9 cellular contexts compared by ENCODE assay signal in the genomic region with DNA sequence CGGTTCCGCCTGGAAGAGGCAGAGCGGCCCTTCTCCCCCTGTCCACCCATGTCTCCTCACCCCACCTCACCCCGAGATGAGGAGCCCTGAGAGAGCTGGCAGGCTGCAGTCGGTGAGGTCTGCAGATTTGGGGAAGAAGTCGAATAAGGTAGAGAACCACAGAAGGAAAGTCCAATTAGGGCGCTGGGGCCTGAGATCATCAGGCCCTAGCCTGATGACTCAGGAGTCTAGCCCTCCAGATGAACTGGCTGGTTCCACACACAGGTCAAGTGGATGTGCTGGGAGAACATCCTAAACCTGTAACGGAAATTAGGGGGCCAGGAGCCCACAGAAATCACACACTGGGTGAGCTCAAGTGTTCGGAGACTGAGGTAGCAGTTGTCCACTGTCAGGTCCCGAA. TPM values are rescaled to one million over a fixed set of nuclear protein-coding genes. Genes with fewer than 3 reads are reported as not detected.
DNase-seq lines count a peak whose midpoint lies in the region; ATAC-seq, FAIRE-seq and TF ChIP-seq lines count a peak whose summit lies in the region.
"Had no signal": no experiment of that assay in that cellular context is flagged by ENCODE, and none has a peak within 500 bp of the region (broad histone marks: within the 10 kb centered on the region; RNA-seq: fewer than 3 reads in every experiment).

No MANE protein-coding gene starts in this region.

- H3K4me2 ChIP-seq in A549 (peak overlapping the region; percentile 74), IMR-90 (ENCODE audit: low read depth, low read length) (peak overlapping the region; percentile 85), astrocyte (ENCODE audit: low read length) (peak overlapping the region; percentile 86), mesendoderm (ENCODE audit: low read length) (no peak overlapping the region)

- no TSS peak for BruUV-seq in IMR-90 (replicated peaks; lab: Mats Ljungman, UMichigan)

- H4K8ac ChIP-seq in IMR-90 (ENCODE audit: low read depth in 2 of 2, low read length in 2 of 2) (peak overlapping the region; percentile 94 to 95), mesendoderm (ENCODE audit: low read depth, low read length) (no peak overlapping the region)

- H3K36me3 ChIP-seq in IMR-90 (ENCODE audit: control insufficient read depth, insufficient read depth, low read length) (peaks cover 9% of the 10 kb centered on the region), astrocyte (ENCODE audit: insufficient read depth, low read length) (peaks cover 11% of the 10 kb centered on the region), mesendoderm (ENCODE audit: control insufficient read depth, insufficient read depth, low read length) (no peaks in the 10 kb centered on the region)

- no peak overlapping the region for H3K9ac ChIP-seq in IMR-90 (ENCODE audit: low read depth, low read length)
- peak overlapping the region; percentile 52 for H3K9ac ChIP-seq in astrocyte (ENCODE audit: low read length)
- H3K9ac ChIP-seq in mesendoderm (ENCODE audit: low read length) = peak overlapping the region; percentile 30

- WGBS in A549 (ENCODE audit: missing lambda C conversion rate) = 90% methylated on average over 10 of the region's 10 CpGs
- no CpG with 5 or more reads among the region's 10 CpGs for WGBS in IMR-90 (ENCODE audit: extremely low coverage in 2 of 2, insufficient read length in 1 of 2), 2 experiments
- no CpG with 5 or more reads among the region's 10 CpGs for WGBS in mesendoderm (ENCODE audit: extremely low coverage, insufficient coverage, low lambda C conversion rate)

- H2BK5ac ChIP-seq in IMR-90 (ENCODE audit: low read depth, low read length, poor library complexity, severe bottlenecking) (peak overlapping the region; percentile 92), mesendoderm (ENCODE audit: low read length) (no peak overlapping the region)

- H3K56ac ChIP-seq in IMR-90 (ENCODE audit: extremely low read depth, insufficient read depth, low read length) (no peak overlapping the region), mesendoderm (ENCODE audit: low read length) (peak overlapping the region; percentile 65)

- TF ChIP-seq EP300 in A549 (IDR thresholded peaks at IDR 0.05) = no peak

- H2BK15ac ChIP-seq in IMR-90 (ENCODE audit: low read depth, low read length) (peak overlapping the region; percentile 86; the same call in 2 of the 3 replicates), mesendoderm (replicated peaks; ENCODE audit: low read depth) (no peak overlapping the region)

- H4K5ac ChIP-seq in IMR-90 (ENCODE audit: low read depth, low read length) = peak overlapping the region; percentile 99
- H4K5ac ChIP-seq in mesendoderm (ENCODE audit: low read length) = no peak overlapping the region

- intact Hi-C loops in IMR-90 (cut with micrococcal nuclease) = no loop called here

- H3K9me3 Mint-ChIP-seq in astrocyte (ENCODE audit: unreplicated experiment) = no peaks in the 10 kb centered on the region

- H3K4ac ChIP-seq in IMR-90 (ENCODE audit: low read depth, low read length) = peak overlapping the region; percentile 98
- H3K4ac ChIP-seq in mesendoderm (ENCODE audit: low read depth, low read length) = no peak overlapping the region

- DNase-seq in A549 (ENCODE audit: low read depth in 1 of 2, low spot score in 1 of 2) (no peak), IMR-90 (no peak), astrocyte (ENCODE audit: low read depth) (no peak), mesendoderm (no peak), middle frontal gyrus (ENCODE audit: extremely low spot score, low spot score) (no peak), cortex of kidney (lab: John Stamatoyannopoulos, UW) (no peak)
- DNase-seq: effector CD4-positive, alpha-beta T cell had no signal

- peak overlapping the region; percentile 78 for H3K27ac Mint-ChIP-seq in astrocyte (ENCODE audit: unreplicated experiment)

- TF ChIP-seq RAD21 in A549 (conservative IDR thresholded peaks at IDR 0.05 in 1 of 2, IDR thresholded peaks at IDR 0.05 in 1 of 2) (no peak), IMR-90 (IDR thresholded peaks at IDR 0.05; ENCODE audit: low read length) (no peak)

- H2BK20ac ChIP-seq in IMR-90 (ENCODE audit: low read depth, low read length) = peak overlapping the region; percentile 91; the same call in 1 of the 2 replicates

- peak overlapping the region; percentile 60 for H3K4me3 Mint-ChIP-seq in astrocyte (ENCODE audit: unreplicated experiment)

- in situ Hi-C loops in IMR-90 (cut with MboI; ENCODE audit: low sequenced_read_pairs) = loop anchor here (25.0 kb wide), 1 partner anchor 651 kb away; a partner anchor contains a TSS

- H3K27me3 ChIP-seq in IMR-90 (ENCODE audit: control insufficient read depth, insufficient read depth, low read length) = no peaks in the 10 kb centered on the region
- H3K27me3 ChIP-seq in astrocyte (ENCODE audit: insufficient read depth, low read length) = no peaks in the 10 kb centered on the region
- H3K27me3 ChIP-seq in mesendoderm (ENCODE audit: insufficient read depth, low read length, poor library complexity) = no peaks in the 10 kb centered on the region

- peak overlapping the region; percentile 76 to 91; a peak in 5 of 6 replicates for H3K27ac ChIP-seq in A549
- no peak overlapping the region for H3K27ac ChIP-seq in IMR-90 (ENCODE audit: insufficient read depth, low read length)
- peak overlapping the region; percentile 72 for H3K27ac ChIP-seq in astrocyte (ENCODE audit: low read depth, low read length)
- H3K27ac ChIP-seq in mesendoderm (ENCODE audit: low read depth, low read length) = no peak overlapping the region

- no peaks in the 10 kb centered on the region for H3K9me3 ChIP-seq in A549
- H3K9me3 ChIP-seq in IMR-90 (ENCODE audit: control insufficient read depth, insufficient read depth, low read length) = no peaks in the 10 kb centered on the region
- H3K9me3 ChIP-seq in astrocyte (ENCODE audit: insufficient read depth, low read depth, low read length) = no peaks in the 10 kb centered on the region

- ATAC-seq in A549 = no peak
- ATAC-seq in IMR-90 (ENCODE audit: low read depth) = no peak
- no peak for ATAC-seq in GM19328 (IDR thresholded peaks at IDR 0.05; ENCODE audit: unreplicated experiment)
- ATAC-seq in GM21825 (IDR thresholded peaks at IDR 0.05; ENCODE audit: unreplicated experiment) = no peak

- no peaks in the 10 kb centered on the region for H3K27me3 Mint-ChIP-seq in astrocyte (ENCODE audit: low read depth, unreplicated experiment)

- CTCF ChIA-PET in A549 (lab: Yijun Ruan, JAX) = interaction anchor here (0.6 to 17.7 kb wide), 5 partner anchors 16 to 489 kb away, joined by 3 to 186 read pairs (median 7); no protein-coding TSS in a partner anchor
- CTCF ChIA-PET in IMR-90 (lab: Yijun Ruan, JAX) = interaction anchor here (1.8 kb wide), 1 partner anchor 18 kb away, joined by 7 read pairs; no protein-coding TSS in a partner anchor

- dilution Hi-C loops in IMR-90 (cut with HindIII; ENCODE audit: low sequenced_read_pairs, unreplicated experiment) = no loop called here

- no peak overlapping the region for H3K4me3 ChIP-seq in A549
- H3K4me3 ChIP-seq in IMR-90 (ENCODE audit: insufficient read depth, low read depth, low read length) = no peak overlapping the region
- peak overlapping the region; percentile 45 for H3K4me3 ChIP-seq in astrocyte (ENCODE audit: insufficient read depth, low read depth, low read length)
- no peak overlapping the region for H3K4me3 ChIP-seq in mesendoderm (ENCODE audit: low read length)

- TF ChIP-seq POLR2A in A549 (IDR thresholded peaks at IDR 0.05; ENCODE audit: low read length) (no peak), IMR-90 (IDR thresholded peaks at IDR 0.05; ENCODE audit: low read depth, low read length) (no peak)

- H2AK9ac ChIP-seq in IMR-90 (replicated peaks; ENCODE audit: low read depth, low read length, poor library complexity) = peak overlapping the region; percentile 93

- peaks cover 16% of the 10 kb centered on the region for H3K9me1 ChIP-seq in IMR-90 (ENCODE audit: insufficient read depth, low read length)

- H4K20me1 ChIP-seq in IMR-90 (ENCODE audit: insufficient read depth, low read length) = no peaks in the 10 kb centered on the region
- H4K20me1 ChIP-seq in astrocyte (ENCODE audit: insufficient read depth, low read length) = peaks cover 14% of the 10 kb centered on the region

- peaks cover 33% of the 10 kb centered on the region for H3K4me1 Mint-ChIP-seq in astrocyte (ENCODE audit: low read depth, unreplicated experiment)

- H3K14ac ChIP-seq in IMR-90 (replicated peaks; ENCODE audit: low read depth, low read length) = peak overlapping the region; percentile 95

- peak overlapping the region; percentile 97 for H4K91ac ChIP-seq in IMR-90 (ENCODE audit: insufficient read depth, low read depth, low read length)

- FAIRE-seq in A549 (lab: Jason Lieb, UNC) = no peak
- FAIRE-seq in astrocyte (lab: Jason Lieb, UNC) = no peak

- H2AK5ac ChIP-seq in IMR-90 (ENCODE audit: low read depth, low read length) (peak overlapping the region; percentile 86), mesendoderm (ENCODE audit: low read length) (no peak overlapping the region)

- H3K79me1 ChIP-seq in IMR-90 (ENCODE audit: low read depth in 1 of 2, low read length in 2 of 2) (peaks cover 6 to 28% of the 10 kb centered on the region in 2 experiments), mesendoderm (ENCODE audit: low read length) (peaks cover 7% of the 10 kb centered on the region)

- peak overlapping the region; percentile 75 for H2AFZ ChIP-seq in IMR-90 (replicated peaks; ENCODE audit: low read length, poor library complexity)
- no peak overlapping the region for H2AFZ ChIP-seq in astrocyte (ENCODE audit: low read depth, low read length)

- H3K36me3 Mint-ChIP-seq in astrocyte (ENCODE audit: low read depth, unreplicated experiment) = peaks cover 3% of the 10 kb centered on the region

- H3K18ac ChIP-seq in IMR-90 (ENCODE audit: low read depth, low read length) (no peak overlapping the region), mesendoderm (ENCODE audit: low read length) (no peak overlapping the region)

- H3K79me2 ChIP-seq in astrocyte (ENCODE audit: insufficient read depth, low read length) (peaks cover 27% of the 10 kb centered on the region), mesendoderm (ENCODE audit: control insufficient read depth, insufficient read depth, low read length) (peaks cover 10% of the 10 kb centered on the region)

- H3K23ac ChIP-seq in IMR-90 (ENCODE audit: low read depth, low read length) = peak overlapping the region; percentile 82; the same call in 1 of the 2 replicates
- H3K23ac ChIP-seq in mesendoderm (ENCODE audit: low read length) = no peak overlapping the region

- H3K4me1 ChIP-seq in A549 = peaks cover 32% of the 10 kb centered on the region
- H3K4me1 ChIP-seq in IMR-90 (ENCODE audit: control insufficient read depth, insufficient read depth, low read length) = peaks cover 8% of the 10 kb centered on the region
- H3K4me1 ChIP-seq in astrocyte (ENCODE audit: insufficient read depth, low read length) = peaks cover 23% of the 10 kb centered on the region
- peaks cover 5% of the 10 kb centered on the region for H3K4me1 ChIP-seq in mesendoderm (ENCODE audit: control insufficient read depth, low read depth, low read length)

- TF ChIP-seq CTCF in A549 (IDR thresholded peaks at IDR 0.05) = no peak
- no peak for TF ChIP-seq CTCF in IMR-90 (conservative IDR thresholded peaks at IDR 0.05; ENCODE audit: low read depth, low read length)
- no peak for TF ChIP-seq CTCF in astrocyte (IDR thresholded peaks at IDR 0.05; ENCODE audit: insufficient read depth, low read depth, low read length)

- POLR2A ChIA-PET in A549 (lab: Yijun Ruan, JAX) = no interaction called here
- POLR2A ChIA-PET in IMR-90 (lab: Charles Lee; ENCODE audit: unreplicated experiment) = interaction anchor here (0.6 kb wide), 1 partner anchor 260 kb away, joined by 3 read pairs; no protein-coding TSS in a partner anchor

- H2BK120ac ChIP-seq in IMR-90 (ENCODE audit: low read depth, low read length) = peak overlapping the region; percentile 91
- no peak overlapping the region for H2BK120ac ChIP-seq in mesendoderm (ENCODE audit: low read depth, low read length)

RNA-seq across cellular contexts. Expression of a gene that starts 1.1 kb away (rescaled TPM):
- polyA plus RNA-seq in A549 (2011; rRNA removed) = 116 and 126 TPM in 2 replicates
- 104 and 119 TPM in 2 replicates for polyA plus RNA-seq in A549 (2012; cell fraction: cytosol; rRNA removed)
- polyA plus RNA-seq in A549 (2012; cell fraction: nucleus; rRNA removed) = 280 and 425 TPM in 2 replicates
- 81.4 to 83.1 TPM (median 81.9 TPM) in 3 replicates for polyA plus RNA-seq in A549 (2017; fragmentation: RNase III; extraction: RNeasy Plus Mini Kit Qiagen cat#74134 plus additional on column Dnase treatment)
- polyA minus RNA-seq in A549 (2011; rRNA and poly(A)+ RNA removed) = 49.6 and 50.5 TPM in 2 replicates
- total RNA-seq in IMR-90 (2012; rRNA removed) = 25.0 and 32.8 TPM in 2 replicates
- 62.0 and 69.7 TPM in 2 replicates for polyA plus RNA-seq in IMR-90 (2012; rRNA removed)
- polyA plus RNA-seq in IMR-90 (2012; cell fraction: cytosol; rRNA removed) = 31.5 and 32.0 TPM in 2 replicates
- polyA plus RNA-seq in IMR-90 (2012; cell fraction: nucleus; rRNA removed; ENCODE audit: low replicate concordance) = 303 and 399 TPM in 2 replicates
- total RNA-seq in astrocyte = 45.1 and 49.0 TPM in 2 replicates
- polyA plus RNA-seq in mesendoderm (2013, experiment 1 of 2) = 74.8 TPM
- 69.2 TPM for polyA plus RNA-seq in mesendoderm (2013, experiment 2 of 2)

RNA-seq across cellular contexts. Expression of a gene that starts 10.4 kb away (rescaled TPM):
- polyA plus RNA-seq in A549 (2011; rRNA removed) (0.09 TPM in 1 of 2 replicates, not detected in the other), A549 (2017; fragmentation: RNase III; extraction: RNeasy Plus Mini Kit Qiagen cat#74134 plus additional on column Dnase treatment) (0.07 to 0.17 TPM in 2 of 3 replicates, not detected in the other), IMR-90 (2012; rRNA removed) (not detected in 2 replicates)
- polyA plus RNA-seq in A549 (2012; cell fraction: cytosol; rRNA removed) = 0.04 TPM in 1 of 2 replicates, not detected in the other
- 0.10 and 0.17 TPM in 2 replicates for polyA plus RNA-seq in A549 (2012; cell fraction: nucleus; rRNA removed)
- polyA minus RNA-seq in A549 (2011; rRNA and poly(A)+ RNA removed) = 0.29 TPM in 1 of 2 replicates, not detected in the other
- total RNA-seq in IMR-90 (2012; rRNA removed) (not detected in 2 replicates), astrocyte (0.30 TPM in 1 of 2 replicates, not detected in the other)
- not detected in 2 replicates for polyA plus RNA-seq in IMR-90 (2012; cell fraction: cytosol; rRNA removed)
- polyA plus RNA-seq in IMR-90 (2012; cell fraction: nucleus; rRNA removed; ENCODE audit: low replicate concordance) = 0.12 TPM in 1 of 2 replicates, not detected in the other
- polyA plus RNA-seq in mesendoderm (2013, experiment 1 of 2) = 0.03 TPM
- 0.04 TPM for polyA plus RNA-seq in mesendoderm (2013, experiment 2 of 2)

RNA-seq across cellular contexts. Expression of a gene that starts 33.4 kb away (rescaled TPM):
- polyA plus RNA-seq in A549 (2011; rRNA removed) (not detected in 2 replicates), A549 (2017; fragmentation: RNase III; extraction: RNeasy Plus Mini Kit Qiagen cat#74134 plus additional on column Dnase treatment) (not detected in 3 replicates), IMR-90 (2012; rRNA removed) (not detected in 2 replicates)
- polyA plus RNA-seq in A549 (2012; cell fraction: cytosol; rRNA removed) = not detected in 2 replicates
- polyA plus RNA-seq in A549 (2012; cell fraction: nucleus; rRNA removed) = not detected in 2 replicates
- polyA minus RNA-seq in A549 (2011; rRNA and poly(A)+ RNA removed) = not detected in 2 replicates
- total RNA-seq in IMR-90 (2012; rRNA removed) (not detected in 2 replicates), astrocyte (not detected in 2 replicates)
- not detected in 2 replicates for polyA plus RNA-seq in IMR-90 (2012; cell fraction: cytosol; rRNA removed)
- not detected in 2 replicates for polyA plus RNA-seq in IMR-90 (2012; cell fraction: nucleus; rRNA removed; ENCODE audit: low replicate concordance)
- not detected for polyA plus RNA-seq in mesendoderm (2013, experiment 1 of 2)
- not detected for polyA plus RNA-seq in mesendoderm (2013, experiment 2 of 2)

RNA-seq across cellular contexts. Expression of a gene that starts 36.1 kb away (rescaled TPM):
- polyA plus RNA-seq in A549 (2011; rRNA removed) (6.8 and 8.8 TPM in 2 replicates), A549 (2017; fragmentation: RNase III; extraction: RNeasy Plus Mini Kit Qiagen cat#74134 plus additional on column Dnase treatment) (3.6 to 4.7 TPM (median 4.1 TPM) in 3 replicates), IMR-90 (2012; rRNA removed) (1.2 and 1.5 TPM in 2 replicates)
- polyA plus RNA-seq in A549 (2012; cell fraction: cytosol; rRNA removed) = 4.5 and 5.1 TPM in 2 replicates
- polyA plus RNA-seq in A549 (2012; cell fraction: nucleus; rRNA removed) = 6.4 and 9.1 TPM in 2 replicates
- 4.7 TPM in 2 replicates for polyA minus RNA-seq in A549 (2011; rRNA and poly(A)+ RNA removed)
- total RNA-seq in IMR-90 (2012; rRNA removed) (0.36 and 0.56 TPM in 2 replicates), astrocyte (11.8 and 12.6 TPM in 2 replicates)
- polyA plus RNA-seq in IMR-90 (2012; cell fraction: cytosol; rRNA removed) = 0.63 and 1.0 TPM in 2 replicates
- polyA plus RNA-seq in IMR-90 (2012; cell fraction: nucleus; rRNA removed; ENCODE audit: low replicate concordance) = 2.1 and 2.8 TPM in 2 replicates
- 22.2 TPM for polyA plus RNA-seq in mesendoderm (2013, experiment 1 of 2)
- polyA plus RNA-seq in mesendoderm (2013, experiment 2 of 2) = 22.7 TPM

RNA-seq across cellular contexts. Expression of a gene that starts 41.3 kb away (rescaled TPM):
- polyA plus RNA-seq in A549 (2011; rRNA removed) (not detected in 2 replicates), A549 (2017; fragmentation: RNase III; extraction: RNeasy Plus Mini Kit Qiagen cat#74134 plus additional on column Dnase treatment) (not detected in 3 replicates), IMR-90 (2012; rRNA removed) (not detected in 2 replicates)
- polyA plus RNA-seq in A549 (2012; cell fraction: cytosol; rRNA removed) = not detected in 2 replicates
- not detected in 2 replicates for polyA plus RNA-seq in A549 (2012; cell fraction: nucleus; rRNA removed)
- polyA minus RNA-seq in A549 (2011; rRNA and poly(A)+ RNA removed) = not detected in 2 replicates
- total RNA-seq in IMR-90 (2012; rRNA removed) (not detected in 2 replicates), astrocyte (not detected in 2 replicates)
- polyA plus RNA-seq in IMR-90 (2012; cell fraction: cytosol; rRNA removed) = not detected in 2 replicates
- not detected in 2 replicates for polyA plus RNA-seq in IMR-90 (2012; cell fraction: nucleus; rRNA removed; ENCODE audit: low replicate concordance)
- 0.06 TPM for polyA plus RNA-seq in mesendoderm (2013, experiment 1 of 2)
- not detected for polyA plus RNA-seq in mesendoderm (2013, experiment 2 of 2)

Comparison
In these comparisons a context has a peak if more than half of its experiments do, and no peak if none do; other contexts are left out.
1. H3K27ac ChIP-seq: peak in A549 (2 of 2) and astrocyte (single experiment); none in IMR-90 (single experiment) and mesendoderm (single experiment).